Comparison of ENCODE assay signal across 8 cellular contexts in the genomic region with DNA sequence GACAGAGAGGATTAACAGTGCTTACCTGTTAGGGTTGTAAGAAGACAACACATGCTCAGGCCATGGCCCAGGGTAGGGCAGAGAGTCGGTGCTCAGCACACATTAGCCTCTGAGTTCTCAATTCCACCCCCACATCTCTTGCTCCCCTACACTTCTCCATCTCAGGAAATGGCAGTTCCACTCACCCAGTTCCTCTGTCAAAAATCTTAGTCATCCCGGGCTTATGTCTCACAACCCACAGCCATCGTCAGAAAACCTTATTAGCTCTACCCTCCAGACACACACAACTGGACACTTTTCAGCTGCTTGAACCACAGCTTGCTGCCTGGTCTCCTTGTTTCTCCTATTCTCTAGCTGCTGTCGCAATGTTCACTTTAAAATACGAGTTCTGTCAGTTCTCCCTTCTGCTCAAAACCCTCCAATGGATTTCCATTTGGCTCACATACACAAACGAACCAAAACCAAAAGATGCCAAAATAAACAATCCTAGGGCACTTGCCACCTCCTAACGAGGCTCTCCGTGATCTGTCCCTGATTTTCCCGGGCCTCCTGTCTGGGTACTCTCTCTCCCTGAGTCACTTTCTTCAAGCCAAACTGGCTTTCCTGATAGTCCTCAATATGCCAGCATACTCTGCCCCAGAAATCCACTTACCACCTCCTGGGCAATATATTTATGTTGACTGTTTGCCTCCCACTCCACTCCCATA.
DNase-seq lines count a peak whose midpoint lies in the region; ATAC-seq, FAIRE-seq and TF ChIP-seq lines count a peak whose summit lies in the region.

No MANE protein-coding gene starts in this region.

- CTCF ChIA-PET in PC-9 (lab: Charles Lee), result no interaction called here

- no peak overlapping the region for H3K9ac ChIP-seq in astrocyte (ENCODE audit: low read length)

- H3K27me3 ChIP-seq in astrocyte (ENCODE audit: insufficient read depth, low read length), result no peaks in the 10 kb centered on the region
- no peaks in the 10 kb centered on the region for H3K27me3 ChIP-seq in prostate gland (replicated peaks; ENCODE audit: insufficient read depth)
- H3K27me3 ChIP-seq in PC-9 (ENCODE audit: insufficient read depth, low read depth), result no peaks in the 10 kb centered on the region

- H4K20me1 ChIP-seq in astrocyte (ENCODE audit: insufficient read depth, low read length) (no peaks in the 10 kb centered on the region), PC-9 (ENCODE audit: insufficient read depth) (no peaks in the 10 kb centered on the region)

- no peaks in the 10 kb centered on the region for H3K27me3 Mint-ChIP-seq in astrocyte (ENCODE audit: low read depth, unreplicated experiment)

- H3K4me3 Mint-ChIP-seq in astrocyte (ENCODE audit: unreplicated experiment), result no peak overlapping the region

- H3K9me3 ChIP-seq in astrocyte (ENCODE audit: insufficient read depth, low read depth, low read length) (no peaks in the 10 kb centered on the region), prostate gland (no peaks in the 10 kb centered on the region), PC-9 (ENCODE audit: insufficient read depth, low read depth) (no peaks in the 10 kb centered on the region)

- FAIRE-seq in astrocyte (lab: Jason Lieb, UNC), result no peak

- peaks cover 21% of the 10 kb centered on the region for H3K4me1 Mint-ChIP-seq in astrocyte (ENCODE audit: low read depth, unreplicated experiment)

- intact Hi-C loops in prostate gland (cut with DNase I) (loop anchor here (10.0 kb wide), 1 partner anchor 374 kb away; no protein-coding TSS in a partner anchor), PC-9 (cut with micrococcal nuclease; ENCODE audit: unreplicated experiment) (no loop called here)

- H3K4me1 ChIP-seq in astrocyte (ENCODE audit: insufficient read depth, low read length) (peaks cover 26% of the 10 kb centered on the region), prostate gland (replicated peaks) (no peaks in the 10 kb centered on the region), PC-9 (replicated peaks; ENCODE audit: insufficient read depth) (no peaks in the 10 kb centered on the region; the same call in 1 of the 2 replicates)

- no peak overlapping the region for H3K4me3 ChIP-seq in astrocyte (ENCODE audit: insufficient read depth, low read depth, low read length)
- H3K4me3 ChIP-seq in prostate gland, result no peak overlapping the region
- no peak overlapping the region for H3K4me3 ChIP-seq in PC-9

- H3K9me3 Mint-ChIP-seq in astrocyte (ENCODE audit: unreplicated experiment), result no peaks in the 10 kb centered on the region

- H3K36me3 Mint-ChIP-seq in astrocyte (ENCODE audit: low read depth, unreplicated experiment), result peaks cover 25% of the 10 kb centered on the region

- TF ChIP-seq CTCF in astrocyte (IDR thresholded peaks at IDR 0.05; ENCODE audit: insufficient read depth, low read depth, low read length) (no peak), prostate gland (IDR thresholded peaks at IDR 0.05) (no peak), PC-9 (conservative IDR thresholded peaks at IDR 0.05) (no peak)

- peak overlapping the region; percentile 11 for H2AFZ ChIP-seq in astrocyte (ENCODE audit: low read depth, low read length)
- no peak overlapping the region for H2AFZ ChIP-seq in PC-9

- WGBS in prostate gland, result 38% methylated on average over 9 of the region's 9 CpGs

- no peaks in the 10 kb centered on the region for H3K9me2 ChIP-seq in PC-9 (ENCODE audit: insufficient read depth)

- no peaks in the 10 kb centered on the region for H3K79me2 ChIP-seq in astrocyte (ENCODE audit: insufficient read depth, low read length)
- no peaks in the 10 kb centered on the region for H3K79me2 ChIP-seq in PC-9 (ENCODE audit: low read depth)

- BruUV-seq in PC-9 (replicated peaks; lab: Mats Ljungman, UMichigan), result no TSS peak

- ATAC-seq in GM19467 (IDR thresholded peaks at IDR 0.05; ENCODE audit: unreplicated experiment), result peak; percentile 49
- ATAC-seq in HG03469 (IDR thresholded peaks at IDR 0.05; ENCODE audit: unreplicated experiment), result peak; percentile 69

- H3K27ac ChIP-seq in astrocyte (ENCODE audit: low read depth, low read length) (peak overlapping the region; percentile 40), prostate gland (no peak overlapping the region), PC-9 (no peak overlapping the region)

- DNase-seq in CD1c-positive myeloid dendritic cell (ENCODE audit: extremely low spot score) (peak; percentile 67), astrocyte (ENCODE audit: low read depth) (peak; percentile 78), prostate gland (ENCODE audit: low spot score) (no peak), PC-9 (no peak), NCI-H748 (lab: John Stamatoyannopoulos, UW; ENCODE audit: unreplicated experiment) (no peak)
- no peak for DNase-seq in activated effector memory CD4-positive, alpha-beta T cell treated with Interleukin-2 at 50 U/mL for 16 hours

- H3K4me2 ChIP-seq in astrocyte (ENCODE audit: low read length), result peak overlapping the region; percentile 53
- H3K4me2 ChIP-seq in PC-9, result no peak overlapping the region

- no peak for TF ChIP-seq POLR2A in prostate gland (IDR thresholded peaks at IDR 0.05)

- peak overlapping the region; percentile 81 for H3K27ac Mint-ChIP-seq in astrocyte (ENCODE audit: unreplicated experiment)

- H3F3A ChIP-seq in PC-9 (ENCODE audit: insufficient read depth, low read depth), result no peaks in the 10 kb centered on the region

- H3K36me3 ChIP-seq in astrocyte (ENCODE audit: insufficient read depth, low read length) (peaks cover 8% of the 10 kb centered on the region), prostate gland (no peaks in the 10 kb centered on the region), PC-9 (ENCODE audit: low read depth) (0 out of 2 replicates have a peak, but pooled peaks cover 4% of the 10 kb centered on the region)

- POLR2A ChIA-PET in PC-9 (lab: Charles Lee; ENCODE audit: unreplicated experiment), result no interaction called here

Comparison
In these comparisons a context has a peak if more than half of its experiments do, and no peak if none do; other contexts are left out.
1. DNase-seq: peak in CD1c-positive myeloid dendritic cell (single experiment) and astrocyte (single experiment); none in prostate gland (single experiment), PC-9 (0 of 2), NCI-H748 (single experiment) and activated effector memory CD4-positive, alpha-beta T cell treated with Interleukin-2 at 50 U/mL for 16 hours (single experiment).